14 cellular contexts compared by ENCODE assay signal in genomic region chr5:77208507-77209163, GRCh38. TPM values are rescaled to one million over a fixed set of nuclear protein-coding genes. Genes with fewer than 3 reads are reported as not detected.
DNase-seq lines count a peak whose midpoint lies in the region; ATAC-seq and TF ChIP-seq lines count a peak whose summit lies in the region.
"Had no signal": no experiment of that assay in that cellular context is flagged by ENCODE, and none has a peak within 500 bp of the region (broad histone marks: within the 10 kb centered on the region; RNA-seq: fewer than 3 reads in every experiment).

No MANE protein-coding gene starts in this region.

- H3K4me1 Mint-ChIP-seq in CD4-positive, CD25-positive, alpha-beta regulatory T cell = peaks cover 0 to 15% (median under 1%) of the 10 kb centered on the region in 4 donors
- H3K4me1 Mint-ChIP-seq in activated T-helper 17 cell treated with anti-CD3 and anti-CD28 coated beads, Interleukin-2, amount 50 U/mL, for 72 hours = no peaks in the 10 kb centered on the region

- H3F3A ChIP-seq in neural cell (ENCODE audit: insufficient read depth, low read length, poor library complexity, severe bottlenecking) = no peaks in the 10 kb centered on the region

- no peak overlapping the region for H3K27ac Mint-ChIP-seq in CD4-positive, CD25-positive, alpha-beta regulatory T cell
- no peak overlapping the region for H3K27ac Mint-ChIP-seq in activated T-helper 17 cell treated with anti-CD3 and anti-CD28 coated beads, Interleukin-2, amount 50 U/mL, for 72 hours
- H3K27ac Mint-ChIP-seq: HFFc6 had no signal

- peak overlapping the region in 3 of 4 donors; percentile 13 to 78 (median 64) for H3K4me3 Mint-ChIP-seq in CD4-positive, CD25-positive, alpha-beta regulatory T cell
- H3K4me3 Mint-ChIP-seq in activated T-helper 17 cell treated with anti-CD3 and anti-CD28 coated beads, Interleukin-2, amount 50 U/mL, for 72 hours = peak overlapping the region; percentile 61

- peaks cover 0 to 7% (median 0%) of the 10 kb centered on the region in 7 donors for H3K9me3 Mint-ChIP-seq in CD4-positive, CD25-positive, alpha-beta regulatory T cell
- no peaks in the 10 kb centered on the region for H3K9me3 Mint-ChIP-seq in activated T-helper 17 cell treated with anti-CD3 and anti-CD28 coated beads, Interleukin-2, amount 50 U/mL, for 72 hours
- H3K9me3 Mint-ChIP-seq: HFFc6 had no signal

- peaks cover 22% of the 10 kb centered on the region for H3K27me3 ChIP-seq in CD4-positive, CD25-positive, alpha-beta regulatory T cell (ENCODE audit: control insufficient read depth, insufficient read depth, low read length)
- peaks cover 44% of the 10 kb centered on the region for H3K27me3 ChIP-seq in neural cell (ENCODE audit: insufficient read depth, low read depth, low read length)

- no peak for DNase-seq in CD4-positive, CD25-positive, alpha-beta regulatory T cell
- DNase-seq in H4 (ENCODE audit: low spot score) = peak; percentile 13
- no peak for DNase-seq in stimulated activated naive CD4-positive, alpha-beta T cell (lab: John Stamatoyannopoulos, UW)
- no peak for DNase-seq in SIG-M5 (lab: John Stamatoyannopoulos, UW)
- DNase-seq: activated T-cell treated with anti-CD3 and anti-CD28 coated beads for 4 hours; HFFc6; NCI-H1417; NK-92 treated with Interleukin-12 subunit alpha and Interleukin-12 subunit beta, amount 100 ng/mL, for 24 hours; pancreas; stimulated activated CD4-positive, alpha-beta T cell treated with anti-CD3 and anti-CD28 coated beads, Interleukin-2, amount 100 ng/mL, for 24 hours had no signal

- H3K36me3 ChIP-seq in CD4-positive, CD25-positive, alpha-beta regulatory T cell (ENCODE audit: control insufficient read depth, insufficient read depth, low read length) = no peaks in the 10 kb centered on the region
- H3K36me3 ChIP-seq in neural cell (ENCODE audit: insufficient read depth, low read length) = no peaks in the 10 kb centered on the region
- H3K36me3 ChIP-seq: pancreas had no signal

- no peaks in the 10 kb centered on the region for H3K79me2 ChIP-seq in neural cell (replicated peaks; ENCODE audit: insufficient read depth, low read length)

- ATAC-seq in CD4-positive, CD25-positive, alpha-beta regulatory T cell (ENCODE audit: low read depth in 2 of 2) = no peak
- no peak for ATAC-seq in activated T-helper 17 cell treated with anti-CD3 and anti-CD28 coated beads, Interleukin-2, amount 50 U/mL, for 72 hours (replicated peaks)
- no peak for ATAC-seq in HG02870 (IDR thresholded peaks at IDR 0.05; ENCODE audit: unreplicated experiment)

- no peaks in the 10 kb centered on the region for H4K20me1 ChIP-seq in neural cell (ENCODE audit: insufficient read depth)

- H3K9me2 ChIP-seq in neural cell (ENCODE audit: insufficient read depth, low read length) = no peaks in the 10 kb centered on the region

- H3K4me3 ChIP-seq in CD4-positive, CD25-positive, alpha-beta regulatory T cell (ENCODE audit: low read depth, low read length) = no peak overlapping the region
- H3K4me3 ChIP-seq in neural cell (ENCODE audit: low read length) = no peak overlapping the region
- H3K4me3 ChIP-seq: pancreas had no signal

- no peak overlapping the region for H3K9ac ChIP-seq in neural cell (ENCODE audit: low read length)

- H3K4me2 ChIP-seq in neural cell (ENCODE audit: low read length) = no peak overlapping the region

- H2AFZ ChIP-seq in neural cell (ENCODE audit: low read depth, low read length) = no peak overlapping the region

- no peaks in the 10 kb centered on the region for H3K9me3 ChIP-seq in CD4-positive, CD25-positive, alpha-beta regulatory T cell (ENCODE audit: control insufficient read depth in 2 of 2, low read length in 2 of 2)
- no peaks in the 10 kb centered on the region for H3K9me3 ChIP-seq in neural cell (ENCODE audit: low read length)
- H3K9me3 ChIP-seq: pancreas had no signal

- peaks cover 9% of the 10 kb centered on the region for H3K4me1 ChIP-seq in CD4-positive, CD25-positive, alpha-beta regulatory T cell (ENCODE audit: control insufficient read depth, insufficient read depth, low read length, poor library complexity, severe bottlenecking)
- H3K4me1 ChIP-seq: pancreas had no signal

- H3K27me3 Mint-ChIP-seq in CD4-positive, CD25-positive, alpha-beta regulatory T cell = peaks cover 52% of the 10 kb centered on the region
- peaks cover 52% of the 10 kb centered on the region for H3K27me3 Mint-ChIP-seq in activated T-helper 17 cell treated with anti-CD3 and anti-CD28 coated beads, Interleukin-2, amount 50 U/mL, for 72 hours

- no peak for TF ChIP-seq CTCF in neural cell (IDR thresholded peaks at IDR 0.05; ENCODE audit: poor library complexity, severe bottlenecking)

- no peak for TF ChIP-seq RAD21 in neural cell (conservative IDR thresholded peaks at IDR 0.05)

- no peak for TF ChIP-seq EP300 in neural cell (conservative IDR thresholded peaks at IDR 0.05; ENCODE audit: poor library complexity, severe bottlenecking)

- no peak overlapping the region for H3K27ac ChIP-seq in CD4-positive, CD25-positive, alpha-beta regulatory T cell (ENCODE audit: insufficient read depth, low read length, poor library complexity, severe bottlenecking)
- peak overlapping the region; percentile 0 for H3K27ac ChIP-seq in neural cell (ENCODE audit: low read length)
- H3K27ac ChIP-seq: pancreas had no signal

- H3K36me3 Mint-ChIP-seq in CD4-positive, CD25-positive, alpha-beta regulatory T cell = no peaks in the 10 kb centered on the region
- peaks cover 6% of the 10 kb centered on the region for H3K36me3 Mint-ChIP-seq in activated T-helper 17 cell treated with anti-CD3 and anti-CD28 coated beads, Interleukin-2, amount 50 U/mL, for 72 hours (ENCODE audit: low read depth)

TF ChIP-seq in neural cell, 6 proteins besides CTCF, POLR2A, EP300 and RAD21:
- TF ChIP-seq, protein P1, sequence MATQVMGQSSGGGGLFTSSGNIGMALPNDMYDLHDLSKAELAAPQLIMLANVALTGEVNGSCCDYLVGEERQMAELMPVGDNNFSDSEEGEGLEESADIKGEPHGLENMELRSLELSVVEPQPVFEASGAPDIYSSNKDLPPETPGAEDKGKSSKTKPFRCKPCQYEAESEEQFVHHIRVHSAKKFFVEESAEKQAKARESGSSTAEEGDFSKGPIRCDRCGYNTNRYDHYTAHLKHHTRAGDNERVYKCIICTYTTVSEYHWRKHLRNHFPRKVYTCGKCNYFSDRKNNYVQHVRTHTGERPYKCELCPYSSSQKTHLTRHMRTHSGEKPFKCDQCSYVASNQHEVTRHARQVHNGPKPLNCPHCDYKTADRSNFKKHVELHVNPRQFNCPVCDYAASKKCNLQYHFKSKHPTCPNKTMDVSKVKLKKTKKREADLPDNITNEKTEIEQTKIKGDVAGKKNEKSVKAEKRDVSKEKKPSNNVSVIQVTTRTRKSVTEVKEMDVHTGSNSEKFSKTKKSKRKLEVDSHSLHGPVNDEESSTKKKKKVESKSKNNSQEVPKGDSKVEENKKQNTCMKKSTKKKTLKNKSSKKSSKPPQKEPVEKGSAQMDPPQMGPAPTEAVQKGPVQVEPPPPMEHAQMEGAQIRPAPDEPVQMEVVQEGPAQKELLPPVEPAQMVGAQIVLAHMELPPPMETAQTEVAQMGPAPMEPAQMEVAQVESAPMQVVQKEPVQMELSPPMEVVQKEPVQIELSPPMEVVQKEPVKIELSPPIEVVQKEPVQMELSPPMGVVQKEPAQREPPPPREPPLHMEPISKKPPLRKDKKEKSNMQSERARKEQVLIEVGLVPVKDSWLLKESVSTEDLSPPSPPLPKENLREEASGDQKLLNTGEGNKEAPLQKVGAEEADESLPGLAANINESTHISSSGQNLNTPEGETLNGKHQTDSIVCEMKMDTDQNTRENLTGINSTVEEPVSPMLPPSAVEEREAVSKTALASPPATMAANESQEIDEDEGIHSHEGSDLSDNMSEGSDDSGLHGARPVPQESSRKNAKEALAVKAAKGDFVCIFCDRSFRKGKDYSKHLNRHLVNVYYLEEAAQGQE (IDR thresholded peaks at IDR 0.05; ENCODE audit: borderline replicate concordance) = no peak
- no peak for TF ChIP-seq POLR2AphosphoS5 (IDR thresholded peaks at IDR 0.05)
- TF ChIP-seq EZH2 (IDR thresholded peaks at IDR 0.05; ENCODE audit: borderline replicate concordance, insufficient read depth, low read length, poor library complexity, severe bottlenecking) = no peak
- no peak for TF ChIP-seq MXI1 (conservative IDR thresholded peaks at IDR 0.05; ENCODE audit: poor library complexity, severe bottlenecking)
- TF ChIP-seq TAF1 (IDR thresholded peaks at IDR 0.05; ENCODE audit: low read depth) = no peak
- no peak for TF ChIP-seq SMC3 (conservative IDR thresholded peaks at IDR 0.05; ENCODE audit: poor library complexity)

RNA-seq across cellular contexts. Expression of gene PDE8B, which starts 1.8 kb away (rescaled TPM):
- not detected for total RNA-seq in CD4-positive, CD25-positive, alpha-beta regulatory T cell
- under 1 TPM in 2 of 4 donors, not detected in 2; 0.03 to 0.09 TPM for polyA plus RNA-seq in CD4-positive, CD25-positive, alpha-beta regulatory T cell
- total RNA-seq in H4 (2014; rRNA removed; shearing (Covaris generic)) = 0.19 TPM in 1 of 2 replicates, not detected in the other
- not detected for total RNA-seq in activated T-helper 17 cell treated with anti-CD3 and anti-CD28 coated beads, Interleukin-2, amount 50 U/mL, for 72 hours
- polyA plus RNA-seq in neural cell = 0.10 and 0.22 TPM in 2 replicates
- polyA minus RNA-seq in neural cell = 0.49 and 0.81 TPM in 2 replicates
- total RNA-seq: dermis microvascular lymphatic vessel endothelial cell had no signal
